Comparison of ENCODE assay signal across 7 cellular contexts in the genomic region with DNA sequence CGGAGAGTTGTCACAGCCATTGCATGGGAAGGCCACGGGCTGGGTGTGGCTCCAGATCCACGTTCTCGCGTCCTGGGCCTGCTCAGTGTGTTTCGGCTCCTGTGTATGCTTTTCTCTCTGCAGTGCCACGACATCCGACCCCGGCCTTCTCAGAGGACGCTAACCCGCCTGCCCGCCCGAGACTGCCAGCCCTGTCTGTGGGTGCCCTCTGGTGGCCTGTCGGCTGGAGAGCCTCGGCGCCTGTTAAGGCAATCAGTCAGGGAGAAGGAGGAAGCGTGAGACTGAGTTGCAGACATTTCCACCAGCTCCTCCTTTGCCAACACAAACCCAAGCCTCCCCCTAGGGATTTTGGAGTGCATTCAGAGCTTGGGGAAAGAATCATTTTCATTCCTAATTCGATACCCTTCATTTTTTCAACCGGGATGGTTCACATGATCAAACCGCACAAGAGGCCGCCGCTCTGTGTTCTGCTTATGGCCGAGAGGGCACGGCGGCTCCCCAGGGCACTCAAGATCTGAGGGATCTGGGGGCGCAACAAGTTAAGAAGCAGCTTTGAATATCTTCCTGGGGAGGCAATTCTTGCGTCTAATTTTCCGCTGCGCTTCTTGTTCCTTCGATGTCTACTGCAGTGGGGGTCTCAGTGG. TPM values are rescaled to one million over a fixed set of nuclear protein-coding genes. Genes with fewer than 3 reads are reported as not detected.
DNase-seq lines count a peak whose midpoint lies in the region; ATAC-seq and TF ChIP-seq lines count a peak whose summit lies in the region.

No MANE protein-coding gene starts in this region.

- H3K27me3 ChIP-seq in PC-9 (ENCODE audit: insufficient read depth, low read depth) (no peaks in the 10 kb centered on the region), esophagus muscularis mucosa (no peaks in the 10 kb centered on the region)

- 53% methylated on average over 21 of the region's 30 CpGs for WGBS in esophagus muscularis mucosa

- H3K9me3 ChIP-seq in PC-9 (ENCODE audit: insufficient read depth, low read depth) (no peaks in the 10 kb centered on the region), esophagus muscularis mucosa (no peaks in the 10 kb centered on the region)

- H3K36me3 ChIP-seq in PC-9 (ENCODE audit: low read depth) (no peaks in the 10 kb centered on the region), esophagus muscularis mucosa (no peaks in the 10 kb centered on the region)

- no peaks in the 10 kb centered on the region for H3K36me3 Mint-ChIP-seq in naive thymus-derived CD8-positive, alpha-beta T cell
- no peaks in the 10 kb centered on the region for H3K36me3 Mint-ChIP-seq in stimulated activated memory B cell treated with anti-CD40 and anti-IgM and Interleukin-4, amounts not matched to agents 10 μg/mL and 1 μg/mL and 100 μg/mL, for 72 hours

- H2AFZ ChIP-seq in PC-9: no peak overlapping the region

- H3K4me1 ChIP-seq in PC-9 (replicated peaks; ENCODE audit: insufficient read depth): peaks cover 17% of the 10 kb centered on the region
- H3K4me1 ChIP-seq in esophagus muscularis mucosa: peaks cover 4 to 28% (median 17%) of the 10 kb centered on the region in 4 donors

- TF ChIP-seq EP300 in esophagus muscularis mucosa (IDR thresholded peaks at IDR 0.05): no peak

- H3K4me1 Mint-ChIP-seq in naive thymus-derived CD8-positive, alpha-beta T cell: peaks cover 3 to 10% (median 6%) of the 10 kb centered on the region in 4 donors
- H3K4me1 Mint-ChIP-seq in stimulated activated memory B cell treated with anti-CD40 and anti-IgM and Interleukin-4, amounts not matched to agents 10 μg/mL and 1 μg/mL and 100 μg/mL, for 72 hours: peaks cover 6% of the 10 kb centered on the region

- H3K27ac ChIP-seq in PC-9 (no peak overlapping the region), esophagus muscularis mucosa (replicated peaks in 1 of 4) (no peak overlapping the region)

- no TSS peak for BruUV-seq in PC-9 (replicated peaks; lab: Mats Ljungman, UMichigan)

- POLR2A ChIA-PET in PC-9 (lab: Charles Lee; ENCODE audit: unreplicated experiment): no interaction called here
- POLR2A ChIA-PET in naive thymus-derived CD8-positive, alpha-beta T cell (lab: Charles Lee): no interaction called here

- H3K4me2 ChIP-seq in PC-9: peak overlapping the region; percentile 33

- no peaks in the 10 kb centered on the region for H4K20me1 ChIP-seq in PC-9 (ENCODE audit: insufficient read depth)

- peak; percentile 68 for DNase-seq in LHCN-M2 (ENCODE audit: low read depth)
- DNase-seq in PC-9: peak; percentile 69 to 70
- peak; percentile 68 for DNase-seq in activated T-cell treated with anti-CD3 and anti-CD28 coated beads, Interleukin-2, amount 50 U/mL, for 1 hour
- DNase-seq in esophagus muscularis mucosa (ENCODE audit: extremely low spot score): peak; percentile 96
- DNase-seq in naive thymus-derived CD8-positive, alpha-beta T cell: peak; percentile 25 to 78 (median 56)

- peak; percentile 81 for ATAC-seq in GM18867 (IDR thresholded peaks at IDR 0.05; ENCODE audit: unreplicated experiment)
- peak; percentile 78 to 88 for ATAC-seq in naive thymus-derived CD8-positive, alpha-beta T cell
- peak; percentile 70 for ATAC-seq in stimulated activated memory B cell treated with anti-CD40 and anti-IgM and Interleukin-4, amounts not matched to agents 10 μg/mL and 1 μg/mL and 100 μg/mL, for 72 hours

- CTCF ChIA-PET in PC-9 (lab: Charles Lee): no interaction called here

- H3K9me3 Mint-ChIP-seq in naive thymus-derived CD8-positive, alpha-beta T cell: no peaks in the 10 kb centered on the region
- no peaks in the 10 kb centered on the region for H3K9me3 Mint-ChIP-seq in stimulated activated memory B cell treated with anti-CD40 and anti-IgM and Interleukin-4, amounts not matched to agents 10 μg/mL and 1 μg/mL and 100 μg/mL, for 72 hours

- peak overlapping the region in 2 of 10 donors; percentile 28 to 30 for H3K4me3 Mint-ChIP-seq in naive thymus-derived CD8-positive, alpha-beta T cell
- no peak overlapping the region for H3K4me3 Mint-ChIP-seq in stimulated activated memory B cell treated with anti-CD40 and anti-IgM and Interleukin-4, amounts not matched to agents 10 μg/mL and 1 μg/mL and 100 μg/mL, for 72 hours

- H3F3A ChIP-seq in PC-9 (ENCODE audit: insufficient read depth, low read depth): peaks cover under 1% of the 10 kb centered on the region; the same call in 1 of the 2 replicates

- H3K27me3 Mint-ChIP-seq in naive thymus-derived CD8-positive, alpha-beta T cell: peaks cover 18 to 69% (median 37%) of the 10 kb centered on the region in 5 donors
- H3K27me3 Mint-ChIP-seq in stimulated activated memory B cell treated with anti-CD40 and anti-IgM and Interleukin-4, amounts not matched to agents 10 μg/mL and 1 μg/mL and 100 μg/mL, for 72 hours: peaks cover 24% of the 10 kb centered on the region

- H3K9me2 ChIP-seq in PC-9 (ENCODE audit: insufficient read depth): no peaks in the 10 kb centered on the region

- H3K4me3 ChIP-seq in PC-9 (no peak overlapping the region), esophagus muscularis mucosa (no peak overlapping the region)

- peak overlapping the region in 3 of 10 donors; percentile 5 to 46 (median 34) for H3K27ac Mint-ChIP-seq in naive thymus-derived CD8-positive, alpha-beta T cell
- no peak overlapping the region for H3K27ac Mint-ChIP-seq in stimulated activated memory B cell treated with anti-CD40 and anti-IgM and Interleukin-4, amounts not matched to agents 10 μg/mL and 1 μg/mL and 100 μg/mL, for 72 hours

- TF ChIP-seq CTCF in PC-9 (conservative IDR thresholded peaks at IDR 0.05) (peak; percentile 91), esophagus muscularis mucosa (IDR thresholded peaks at IDR 0.05) (peak; percentile 76 to 94 (median 89))

- no peaks in the 10 kb centered on the region for H3K79me2 ChIP-seq in PC-9 (ENCODE audit: low read depth)

- no peak for TF ChIP-seq POLR2A in esophagus muscularis mucosa (IDR thresholded peaks at IDR 0.05; ENCODE audit: low read depth)

- intact Hi-C loops in PC-9 (cut with micrococcal nuclease; ENCODE audit: unreplicated experiment) (loop anchor here (1.0 to 2.0 kb wide), 4 partner anchors 216 to 674 kb away; no protein-coding TSS in a partner anchor), esophagus muscularis mucosa (cut with DNase I) (loop anchor here (2.0 to 10.0 kb wide), 4 partner anchors 102 to 672 kb away; no protein-coding TSS in a partner anchor)

RNA-seq across cellular contexts. Expression of a gene that starts 37.5 kb away (rescaled TPM):
- total RNA-seq in LHCN-M2 (2014; rRNA removed): 0.06 and 0.17 TPM in 2 replicates
- 0.13 TPM for polyA plus RNA-seq in LHCN-M2 (2012)
- total RNA-seq in PC-9 (2021): not detected in 2 replicates
- total RNA-seq in esophagus muscularis mucosa: 10 to 100 TPM in 2 of 4 donors, 1 to 10 TPM in 2; 6.3 to 13.2 (median 9.1) TPM
- not detected for total RNA-seq in naive thymus-derived CD8-positive, alpha-beta T cell
- polyA plus RNA-seq in naive thymus-derived CD8-positive, alpha-beta T cell: not detected
